ENCODE assay signal across 8 cellular contexts in genomic region chr13:112968910-112969691, GRCh38. TPM values are rescaled to one million over a fixed set of nuclear protein-coding genes. Genes with fewer than 3 reads are reported as not detected.
DNase-seq lines count a peak whose midpoint lies in the region; ATAC-seq and TF ChIP-seq lines count a peak whose summit lies in the region.

Gene MCF2L, plus strand, starts transcription at chr13:112969214. Its CDS starts 166 bp downstream, at chr13:112969380.

- no peaks in the 10 kb centered on the region for H3K9me3 ChIP-seq in DOHH2 (ENCODE audit: control insufficient read depth, insufficient read depth, low read length)
- H3K9me3 ChIP-seq in liver (ENCODE audit: control insufficient read depth in 4 of 4, low read length in 3 of 4), result no peaks in the 10 kb centered on the region

- POLR2A ChIA-PET in activated CD4-positive, alpha-beta T cell treated with anti-CD3 and anti-CD28 coated beads for 36 hours (lab: Charles Lee), result no interaction called here

- H3K79me2 ChIP-seq in DOHH2 (ENCODE audit: control insufficient read depth, low read length), result no peaks in the 10 kb centered on the region

- peak within 1 kb of the TSS; percentile 79 for H3K4me2 ChIP-seq in DOHH2 (ENCODE audit: low read length)

- H3K27me3 Mint-ChIP-seq in activated CD4-positive, alpha-beta T cell treated with anti-CD3 and anti-CD28 coated beads for 36 hours, result no peaks in the 10 kb centered on the region

- peaks cover 23% of the 10 kb centered on the region for H3K27me3 ChIP-seq in DOHH2 (ENCODE audit: control insufficient read depth, low read length)
- no peaks in the 10 kb centered on the region for H3K27me3 ChIP-seq in liver (ENCODE audit: control insufficient read depth in 4 of 4, insufficient read depth in 4 of 4, low read length in 3 of 4)

- DNase-seq in NCI-H1105 (lab: John Stamatoyannopoulos, UW), result peak; percentile 73
- peak; percentile 82 for DNase-seq in activated CD4-positive, alpha-beta T cell treated with anti-CD3 and anti-CD28 coated beads for 36 hours
- DNase-seq in stimulated activated CD4-positive, alpha-beta T cell treated with anti-CD3 and anti-CD28 coated beads, Interleukin-4, amount 100 ng/mL, for 1 hour, result peak; percentile 70
- no peak for DNase-seq in GF-D8 (lab: John Stamatoyannopoulos, UW)
- DNase-seq in GOT3 (lab: John Stamatoyannopoulos, UW), result no peak

- peak; percentile 17 for TF ChIP-seq CTCF in DOHH2 (IDR thresholded peaks at IDR 0.05; ENCODE audit: low read depth, low read length, poor library complexity, severe bottlenecking)
- peak; percentile 21 for TF ChIP-seq CTCF in liver (IDR thresholded peaks at IDR 0.05; ENCODE audit: low read depth, low read length, missing input control)

- peak; percentile 60 to 61 for TF ChIP-seq RAD21 in liver (IDR thresholded peaks at IDR 0.05)

- H3K4me1 Mint-ChIP-seq in activated CD4-positive, alpha-beta T cell treated with anti-CD3 and anti-CD28 coated beads for 36 hours, result peaks cover 22% of the 10 kb centered on the region

- peaks cover 2% of the 10 kb centered on the region for H3K36me3 Mint-ChIP-seq in activated CD4-positive, alpha-beta T cell treated with anti-CD3 and anti-CD28 coated beads for 36 hours (ENCODE audit: low read depth)

- H3K4me3 Mint-ChIP-seq in activated CD4-positive, alpha-beta T cell treated with anti-CD3 and anti-CD28 coated beads for 36 hours, result peak within 1 kb of the TSS; percentile 93

- H4K20me1 ChIP-seq in DOHH2 (ENCODE audit: control insufficient read depth, insufficient read depth, low read depth, low read length), result no peaks in the 10 kb centered on the region

- no peaks in the 10 kb centered on the region for H3K9me3 Mint-ChIP-seq in activated CD4-positive, alpha-beta T cell treated with anti-CD3 and anti-CD28 coated beads for 36 hours (ENCODE audit: low read depth)

- CTCF ChIA-PET in activated CD4-positive, alpha-beta T cell treated with anti-CD3 and anti-CD28 coated beads for 36 hours (lab: Charles Lee), result interaction anchor here (0.7 to 1.6 kb wide), 4 partner anchors 12 to 150 kb away, joined by 3 to 6 read pairs (median 3); no protein-coding TSS in a partner anchor

- H3K36me3 ChIP-seq in DOHH2 (ENCODE audit: control insufficient read depth, low read length) (no peaks in the 10 kb centered on the region), liver (ENCODE audit: control insufficient read depth in 4 of 4, insufficient read depth in 3 of 4, low read depth in 1 of 4, low read length in 3 of 4) (no peaks in the 10 kb centered on the region)

- no peaks in the 10 kb centered on the region for H3F3A ChIP-seq in DOHH2 (ENCODE audit: control insufficient read depth, insufficient read depth)

- WGBS in liver, result under 1% methylated on average over 69 of the region's 69 CpGs

- intact Hi-C loops in activated CD4-positive, alpha-beta T cell treated with anti-CD3 and anti-CD28 coated beads for 36 hours (cut with DNase I, micrococcal nuclease), result loop anchor here (1.0 to 2.0 kb wide), 5 partner anchors 26 to 522 kb away; partner anchors contain the start of genes DCUN1D2 (in 1 of the 2), LAMP1 (in 1 of the 2) and PCID2 (in 1 of the 2)

- no peaks in the 10 kb centered on the region for H3K9me2 ChIP-seq in DOHH2 (replicated peaks; ENCODE audit: control insufficient read depth, low read length)

- H3K27ac Mint-ChIP-seq in activated CD4-positive, alpha-beta T cell treated with anti-CD3 and anti-CD28 coated beads for 36 hours, result peak within 1 kb of the TSS; percentile 93

- ATAC-seq in activated CD4-positive, alpha-beta T cell treated with anti-CD3 and anti-CD28 coated beads for 36 hours, result peak; percentile 82

- H3K4me3 ChIP-seq in DOHH2 (ENCODE audit: low read length) (peak within 1 kb of the TSS; percentile 76), liver (ENCODE audit: low read depth in 1 of 3, low read length in 3 of 3) (peak within 1 kb of the TSS; percentile 49 to 80 (median 72))

- H3K4me1 ChIP-seq in DOHH2 (ENCODE audit: control insufficient read depth, low read length) (peaks cover 13% of the 10 kb centered on the region), liver (ENCODE audit: control insufficient read depth in 4 of 4, insufficient read depth in 4 of 4, low read length in 3 of 4) (peaks cover 0 to 14% (median 6%) of the 10 kb centered on the region in 4 donors)

- peak within 1 kb of the TSS; percentile 62 to 72 for H3K9ac ChIP-seq in liver (ENCODE audit: low read depth in 1 of 2, low read length in 2 of 2)

- no peak within 1 kb of the TSS for H3K27ac ChIP-seq in DOHH2 (ENCODE audit: low read depth, low read length)
- H3K27ac ChIP-seq in cingulate gyrus (ENCODE audit: low read depth, low read length), result peak within 1 kb of the TSS; percentile 52
- H3K27ac ChIP-seq in liver (ENCODE audit: low read depth in 1 of 2, low read length in 2 of 2), result peak within 1 kb of the TSS; percentile 80 to 84

TF ChIP-seq in liver, 16 proteins besides CTCF, POLR2A, EP300 and RAD21:
- TF ChIP-seq FOXA1 (IDR thresholded peaks at IDR 0.05) (no peak), TAF1 (conservative IDR thresholded peaks at IDR 0.05) (no peak), GABPA (IDR thresholded peaks at IDR 0.05 in 1 of 2, conservative IDR thresholded peaks at IDR 0.05 in 1 of 2) (peak in 1 of 2 donors; percentile 59), RXRA (IDR thresholded peaks at IDR 0.05) (peak; percentile 1 to 15)
TF ChIP-seq in liver: peak in this region for 2.

RNA-seq across cellular contexts. Expression of gene MCF2L, which starts in this region (rescaled TPM):
- total RNA-seq in activated CD4-positive, alpha-beta T cell treated with anti-CD3 and anti-CD28 coated beads for 36 hours, result 1 to 10 TPM; 8.4 to 8.7 TPM
- 10 to 100 TPM in 1 of 2 donors, 1 to 10 TPM in 1; 9.1 to 12.8 TPM for total RNA-seq in liver
- polyA plus RNA-seq in liver, result 1 to 10 TPM; 2.9 to 5.1 TPM

Comparison
In these comparisons a context has a peak if more than half of its experiments do, and no peak if none do; other contexts are left out.
1. DNase-seq: peak in NCI-H1105 (single experiment), activated CD4-positive, alpha-beta T cell treated with anti-CD3 and anti-CD28 coated beads for 36 hours (single experiment) and stimulated activated CD4-positive, alpha-beta T cell treated with anti-CD3 and anti-CD28 coated beads, Interleukin-4, amount 100 ng/mL, for 1 hour (single experiment); none in GF-D8 (single experiment) and GOT3 (single experiment).